ENCODE assay signal across 8 cellular contexts in the genomic region with DNA sequence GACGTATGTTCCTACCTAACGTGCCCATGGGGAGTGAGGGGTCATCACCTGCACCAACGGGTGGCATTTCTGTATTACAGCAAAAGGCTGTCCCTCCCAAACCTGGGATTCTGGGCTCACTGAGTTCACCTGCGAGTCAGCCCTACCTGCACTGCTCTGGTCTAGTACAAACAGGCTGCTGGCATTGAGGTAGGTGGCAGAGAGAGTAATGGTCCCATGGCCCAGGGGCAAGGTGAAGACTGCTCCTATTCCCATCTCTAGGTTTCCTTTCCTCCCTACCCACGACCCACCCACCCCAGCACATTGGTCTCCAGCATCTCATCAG. TPM values are rescaled to one million over a fixed set of nuclear protein-coding genes. Genes with fewer than 3 reads are reported as not detected.
DNase-seq lines count a peak whose midpoint lies in the region; ATAC-seq and TF ChIP-seq lines count a peak whose summit lies in the region.

No MANE protein-coding gene starts in this region.

- no peak overlapping the region for H3K56ac ChIP-seq in H9 (ENCODE audit: insufficient read length, low read depth, low read length)

- POLR2A ChIA-PET in activated CD4-positive, alpha-beta memory T cell treated with anti-CD3 and anti-CD28 coated beads, Interleukin-2, amount 10 ng/mL, durations not matched to agents 7 days and 5 days (lab: Charles Lee), result interaction anchor here (0.7 to 2.5 kb wide), 8 partner anchors 15 to 259 kb away, joined by 3 to 17 read pairs (median 4); a partner anchor contains a TSS

- no peak overlapping the region for H2BK20ac ChIP-seq in H9 (ENCODE audit: low read depth, low read length, poor library complexity, severe bottlenecking)

- no peaks in the 10 kb centered on the region for H3K27me3 Mint-ChIP-seq in H9 (ENCODE audit: low read depth)
- H3K27me3 Mint-ChIP-seq in activated CD4-positive, alpha-beta memory T cell treated with anti-CD3 and anti-CD28 coated beads, Interleukin-2, amount 10 ng/mL, durations not matched to agents 7 days and 5 days, result no peaks in the 10 kb centered on the region

- no CpG with 5 or more reads among the region's 5 CpGs for WGBS in H9 (ENCODE audit: extremely low coverage, insufficient read length, low lambda C conversion rate)
- 3 to 12% (median 4%) methylated on average over 5 of the region's 5 CpGs for whole genome bisulfite sequencing in spleen, 5 donors

- H3K27me3 ChIP-seq in H9 (ENCODE audit: insufficient read depth, low read length), result no peaks in the 10 kb centered on the region
- H3K27me3 ChIP-seq in iPS-15b (ENCODE audit: control insufficient read depth, insufficient read depth, low read length), result no peaks in the 10 kb centered on the region
- H3K27me3 ChIP-seq in spleen (replicated peaks in 1 of 7), result no peaks in the 10 kb centered on the region
- H3K27me3 ChIP-seq in effector memory CD4-positive, alpha-beta T cell (replicated peaks; ENCODE audit: control insufficient read depth, insufficient read depth, low read length, poor library complexity, severe bottlenecking), result no peaks in the 10 kb centered on the region

- peaks cover 8% of the 10 kb centered on the region for H3K23me2 ChIP-seq in H9 (ENCODE audit: insufficient read length, low read depth, low read length, poor library complexity, severe bottlenecking)

- no peak overlapping the region for H2BK12ac ChIP-seq in H9 (ENCODE audit: insufficient read length, low read depth, low read length)

- H3K9ac ChIP-seq in H9 (ENCODE audit: extremely low read depth, insufficient read length, low read length) (peak overlapping the region; percentile 82), iPS-15b (ENCODE audit: low read depth, low read length) (peak overlapping the region; percentile 95)

- CTCF ChIA-PET in activated CD4-positive, alpha-beta memory T cell treated with anti-CD3 and anti-CD28 coated beads, Interleukin-2, amount 10 ng/mL, durations not matched to agents 7 days and 5 days (lab: Charles Lee), result interaction anchor here (0.8 to 5.6 kb wide), 16 partner anchors 10 to 259 kb away, joined by 3 to 98 read pairs (median 9); a partner anchor contains a TSS

- H3K14ac ChIP-seq in H9 (ENCODE audit: insufficient read depth, low read length), result peak overlapping the region; percentile 38

- no peak overlapping the region for H3K4ac ChIP-seq in H9 (ENCODE audit: low read depth, low read length)

- no peak overlapping the region for H4K91ac ChIP-seq in H9 (ENCODE audit: insufficient read length, low read depth, low read length)

- no peaks in the 10 kb centered on the region for H3K4me1 ChIP-seq in H9 (ENCODE audit: insufficient read depth, low read length)
- H3K4me1 ChIP-seq in iPS-15b (ENCODE audit: control insufficient read depth, insufficient read depth, low read length), result no peaks in the 10 kb centered on the region
- peaks cover 0 to 35% (median 23%) of the 10 kb centered on the region in 6 donors for H3K4me1 ChIP-seq in spleen
- H3K4me1 ChIP-seq in effector memory CD4-positive, alpha-beta T cell (ENCODE audit: control insufficient read depth, insufficient read depth, low read length, poor library complexity, severe bottlenecking), result peaks cover 6% of the 10 kb centered on the region

- H3K4me3 ChIP-seq in iPS-15b (ENCODE audit: low read depth, low read length), result peak overlapping the region; percentile 96
- peak overlapping the region; percentile 28 to 78 (median 52) for H3K4me3 ChIP-seq in spleen
- H3K4me3 ChIP-seq in effector memory CD4-positive, alpha-beta T cell (ENCODE audit: insufficient read depth, low read depth, low read length, poor library complexity, severe bottlenecking), result no peak overlapping the region

- H3T11ph ChIP-seq in H9 (ENCODE audit: low read length), result no peak overlapping the region

- H2AK5ac ChIP-seq in H9 (ENCODE audit: insufficient read length, low read length), result no peak overlapping the region

- H2BK120ac ChIP-seq in H9 (ENCODE audit: low read depth, low read length, poor library complexity, severe bottlenecking), result no peak overlapping the region

- peaks cover 26 to 42% (median 39%) of the 10 kb centered on the region in 3 experiments for H3K36me3 Mint-ChIP-seq in H9 (ENCODE audit: insufficient read depth in 1 of 3, low read depth in 3 of 3)
- H3K36me3 Mint-ChIP-seq in activated CD4-positive, alpha-beta memory T cell treated with anti-CD3 and anti-CD28 coated beads, Interleukin-2, amount 10 ng/mL, durations not matched to agents 7 days and 5 days (ENCODE audit: low read depth), result peaks cover 27% of the 10 kb centered on the region

- H3K79me2 ChIP-seq in H9 (ENCODE audit: insufficient read depth, low read length), result no peaks in the 10 kb centered on the region

- H3K27ac ChIP-seq in H9 (ENCODE audit: insufficient read length, low read depth, low read length) (no peak overlapping the region), spleen (peak overlapping the region in 7 of 8 donors; percentile 65 to 88 (median 85))
- H3K27ac ChIP-seq in effector memory CD4-positive, alpha-beta T cell (ENCODE audit: insufficient read depth, low read length, poor library complexity, severe bottlenecking), result no peak overlapping the region

- ATAC-seq in HG02884 (IDR thresholded peaks at IDR 0.05; ENCODE audit: unreplicated experiment), result no peak

- H3K4me2 ChIP-seq in H9 (ENCODE audit: insufficient read depth, insufficient read length, low read length), result peak overlapping the region; percentile 94

- peaks cover 7% of the 10 kb centered on the region for H3K36me3 ChIP-seq in iPS-15b (ENCODE audit: control insufficient read depth, insufficient read depth, low read length)
- H3K36me3 ChIP-seq in spleen, result peaks cover 0 to 50% (median 25%) of the 10 kb centered on the region in 6 donors
- H3K36me3 ChIP-seq in effector memory CD4-positive, alpha-beta T cell (ENCODE audit: control insufficient read depth, insufficient read depth, low read length), result peaks cover 17% of the 10 kb centered on the region

- H2BK15ac ChIP-seq in H9 (ENCODE audit: low read depth, low read length), result no peak overlapping the region

- H2AFZ ChIP-seq in H9 (ENCODE audit: low read length), result peak overlapping the region; percentile 3

- H3K79me1 ChIP-seq in H9 (ENCODE audit: insufficient read depth, low read depth, low read length, poor library complexity, severe bottlenecking), result no peaks in the 10 kb centered on the region

- peaks cover 6 to 11% of the 10 kb centered on the region in 2 experiments; a peak in 3 of 4 replicates for H3K4me1 Mint-ChIP-seq in H9
- H3K4me1 Mint-ChIP-seq in activated CD4-positive, alpha-beta memory T cell treated with anti-CD3 and anti-CD28 coated beads, Interleukin-2, amount 10 ng/mL, durations not matched to agents 7 days and 5 days, result peaks cover 38% of the 10 kb centered on the region

- H4K8ac ChIP-seq in H9 (replicated peaks; ENCODE audit: insufficient read length, low read depth, low read length), result no peak overlapping the region

- H3K9me3 Mint-ChIP-seq in H9, result no peaks in the 10 kb centered on the region
- H3K9me3 Mint-ChIP-seq in activated CD4-positive, alpha-beta memory T cell treated with anti-CD3 and anti-CD28 coated beads, Interleukin-2, amount 10 ng/mL, durations not matched to agents 7 days and 5 days, result no peaks in the 10 kb centered on the region

- no peak for TF ChIP-seq CTCF in H9 (conservative IDR thresholded peaks at IDR 0.05)
- no peak for TF ChIP-seq CTCF in spleen (IDR thresholded peaks at IDR 0.05 in 8 of 11, conservative IDR thresholded peaks at IDR 0.05 in 3 of 11)

- H3K9me3 ChIP-seq in H9 (ENCODE audit: control insufficient read depth, low read depth, low read length) (no peaks in the 10 kb centered on the region), iPS-15b (ENCODE audit: control insufficient read depth, insufficient read depth, low read length) (no peaks in the 10 kb centered on the region), spleen (no peaks in the 10 kb centered on the region)
- no peaks in the 10 kb centered on the region for H3K9me3 ChIP-seq in effector memory CD4-positive, alpha-beta T cell (ENCODE audit: control insufficient read depth, low read length)

- intact Hi-C loops in spleen (cut with DNase I; ENCODE audit: low total_unique reads), result loop anchor here (5.0 kb wide), 1 partner anchor 45 kb away; a partner anchor contains a TSS

- DNase-seq in H9 (peak; percentile 41), spleen (no peak), RKO (ENCODE audit: low spot score) (no peak), NCI-H146 (lab: John Stamatoyannopoulos, UW) (no peak)
- no peak for DNase-seq in activated CD4-positive, alpha-beta memory T cell treated with anti-CD3 and anti-CD28 coated beads, Interleukin-2, amount 10 ng/mL, durations not matched to agents 7 days and 5 days
- DNase-seq in effector memory CD4-positive, alpha-beta T cell, result no peak

- TF ChIP-seq POLR2A in spleen (IDR thresholded peaks at IDR 0.05), result no peak

- peak overlapping the region; percentile 94 to 98 (median 97) for H3K27ac Mint-ChIP-seq in H9
- no peak overlapping the region for H3K27ac Mint-ChIP-seq in activated CD4-positive, alpha-beta memory T cell treated with anti-CD3 and anti-CD28 coated beads, Interleukin-2, amount 10 ng/mL, durations not matched to agents 7 days and 5 days

- H3K23ac ChIP-seq in H9 (ENCODE audit: insufficient read length, low read depth, low read length), result no peak overlapping the region

- peak overlapping the region; percentile 43 for H3K18ac ChIP-seq in H9 (ENCODE audit: insufficient read length, low read depth, low read length)

- H2BK5ac ChIP-seq in H9 (ENCODE audit: insufficient read length, low read length), result no peak overlapping the region

- peak overlapping the region; percentile 98 to 99 for H3K4me3 Mint-ChIP-seq in H9
- H3K4me3 Mint-ChIP-seq in activated CD4-positive, alpha-beta memory T cell treated with anti-CD3 and anti-CD28 coated beads, Interleukin-2, amount 10 ng/mL, durations not matched to agents 7 days and 5 days, result peak overlapping the region; percentile 66

- peak overlapping the region; percentile 15 for H4K5ac ChIP-seq in H9 (ENCODE audit: insufficient read length, low read depth, low read length)

- H4K20me1 ChIP-seq in H9 (ENCODE audit: control insufficient read depth, insufficient read depth, insufficient read length), result no peaks in the 10 kb centered on the region

RNA-seq across cellular contexts. Expression of a gene that starts 0.4 kb away (rescaled TPM):
- total RNA-seq in H9 (2021) (21.0 and 21.5 TPM in 2 replicates), spleen (10 to 100 TPM; 13.1 to 29.1 (median 19.8) TPM)
- total RNA-seq in activated CD4-positive, alpha-beta memory T cell treated with anti-CD3 and anti-CD28 coated beads, Interleukin-2, amount 10 ng/mL, durations not matched to agents 7 days and 5 days, result 1 to 10 TPM; 4.2 to 5.3 TPM
- 1 to 10 TPM; 6.0 to 8.1 (median 6.1) TPM for polyA plus RNA-seq in spleen

RNA-seq across cellular contexts. Expression of a gene that starts 23.3 kb away (rescaled TPM):
- total RNA-seq in H9 (2021), result 13.0 and 13.9 TPM in 2 replicates
- 10 to 100 TPM; 17.6 to 19.4 TPM for total RNA-seq in activated CD4-positive, alpha-beta memory T cell treated with anti-CD3 and anti-CD28 coated beads, Interleukin-2, amount 10 ng/mL, durations not matched to agents 7 days and 5 days
- total RNA-seq in spleen, result 1 to 10 TPM; 3.1 to 9.3 (median 6.2) TPM
- polyA plus RNA-seq in spleen, result 1 to 10 TPM in 2 of 3 donors, under 1 TPM in 1; 0.80 to 1.6 (median 1.4) TPM

RNA-seq across cellular contexts. Expression of a gene that starts 23.6 kb away (rescaled TPM):
- total RNA-seq in H9 (2021) (48.4 and 50.6 TPM in 2 replicates), spleen (100 to 1,000 TPM in 1 of 7 donors, 10 to 100 TPM in 6; 70.5 to 101 (median 94.4) TPM)
- 10 to 100 TPM; 70.1 to 71.5 TPM for total RNA-seq in activated CD4-positive, alpha-beta memory T cell treated with anti-CD3 and anti-CD28 coated beads, Interleukin-2, amount 10 ng/mL, durations not matched to agents 7 days and 5 days
- polyA plus RNA-seq in spleen, result 10 to 100 TPM; 30.9 to 48.4 (median 35.1) TPM

RNA-seq across cellular contexts. Expression of a gene that starts 30.9 kb away (rescaled TPM):
- total RNA-seq in H9 (2021), result 53.1 and 60.8 TPM in 2 replicates
- total RNA-seq in activated CD4-positive, alpha-beta memory T cell treated with anti-CD3 and anti-CD28 coated beads, Interleukin-2, amount 10 ng/mL, durations not matched to agents 7 days and 5 days, result 10 to 100 TPM; 88.9 to 98.9 TPM
- total RNA-seq in spleen, result 10 to 100 TPM; 21.4 to 46.6 (median 30.9) TPM
- polyA plus RNA-seq in spleen, result 10 to 100 TPM; 11.9 to 16.2 (median 12.9) TPM

RNA-seq across cellular contexts. Expression of a gene that starts 31.7 kb away (rescaled TPM):
- 71.0 and 72.6 TPM in 2 replicates for total RNA-seq in H9 (2021)
- total RNA-seq in activated CD4-positive, alpha-beta memory T cell treated with anti-CD3 and anti-CD28 coated beads, Interleukin-2, amount 10 ng/mL, durations not matched to agents 7 days and 5 days, result under 1 TPM; 0.33 to 0.60 TPM
- total RNA-seq in spleen, result 1 to 10 TPM in 3 of 7 donors, under 1 TPM in 4; 0.44 to 1.6 (median 0.85) TPM
- polyA plus RNA-seq in spleen, result under 1 TPM; 0.15 to 0.50 (median 0.29) TPM

Comparison
In these comparisons a context has a peak if more than half of its experiments do, and no peak if none do; other contexts are left out.
1. H3K27ac ChIP-seq: peak in spleen (7 of 8); none in H9 (single experiment) and effector memory CD4-positive, alpha-beta T cell (single experiment).